In genomic region chr2:188884051-188884450, GRCh38 we compare ENCODE assay signal across 16 cellular contexts.
A peak's percentile ranks its signal among the peaks of the same experiment; 100 is the strongest.
DNase-seq lines count a peak whose midpoint lies in the region; ATAC-seq and TF ChIP-seq lines count a peak whose summit lies in the region.
"Had no signal": no experiment of that assay in that cellular context is flagged by ENCODE, and none has a peak within 500 bp of the region (broad histone marks: within the 10 kb centered on the region; RNA-seq: fewer than 3 reads in every experiment).

No MANE protein-coding gene starts in this region.

- peak overlapping the region; percentile 53 for H3K9ac ChIP-seq in adipocyte (ENCODE audit: low read length)

- TF ChIP-seq EP300 in tibial nerve (IDR thresholded peaks at IDR 0.05) = no peak

- H3K27me3 ChIP-seq in adipocyte (replicated peaks; ENCODE audit: control insufficient read depth, insufficient read depth, low read length) (no peaks in the 10 kb centered on the region), tibial nerve (no peaks in the 10 kb centered on the region), heart right ventricle (no peaks in the 10 kb centered on the region)

- intact Hi-C loops in heart right ventricle (cut with DNase I) = loop anchor here in 1 of 10 donors (5.0 kb wide), 1 partner anchor 258 kb away; no protein-coding TSS in a partner anchor

- DNase-seq in HCEC 1CT (peak; percentile 74), adipocyte (ENCODE audit: low read depth) (peak; percentile 83), fibroblast of villous mesenchyme (ENCODE audit: low read depth) (peak; percentile 93), stromal cell of bone marrow (ENCODE audit: low read depth) (peak; percentile 24), tibial nerve (ENCODE audit: low spot score in 2 of 2) (no peak), heart right ventricle (no peak)
- DNase-seq: activated CD8-positive, alpha-beta memory T cell treated with anti-CD3 and anti-CD28 coated beads, Interleukin-2, amount 10 ng/mL, durations not matched to agents 7 days and 5 days; activated naive CD4-positive, alpha-beta T cell treated with Interleukin-2 at 50 U/mL for 16 hours; caudate nucleus; CD4-positive, alpha-beta memory T cell; head of caudate nucleus; NCI-H2029; NCI-H526; posterior cingulate gyrus had no signal

- peaks cover 9% of the 10 kb centered on the region for H3K4me1 ChIP-seq in adipocyte (ENCODE audit: control insufficient read depth, insufficient read depth, low read length)
- H3K4me1 ChIP-seq in tibial nerve = no peaks in the 10 kb centered on the region
- H3K4me1 ChIP-seq in heart right ventricle = peaks cover 0 to 4% (median 0%) of the 10 kb centered on the region in 9 donors

- H3K27ac ChIP-seq in tibial nerve = no peak overlapping the region
- H3K27ac ChIP-seq in heart right ventricle = peak overlapping the region in 1 of 10 donors; percentile 27

- ATAC-seq in GM21723 (IDR thresholded peaks at IDR 0.05; ENCODE audit: unreplicated experiment) = no peak
- ATAC-seq in GM18520 (IDR thresholded peaks at IDR 0.05; ENCODE audit: unreplicated experiment) = no peak
- no peak for ATAC-seq in heart right ventricle
- ATAC-seq: activated CD8-positive, alpha-beta memory T cell treated with anti-CD3 and anti-CD28 coated beads, Interleukin-2, amount 10 ng/mL, durations not matched to agents 7 days and 5 days had no signal

- 59 to 68% methylated on average over 1 of the region's 1 CpG for WGBS in tibial nerve, 2 donors
- 66 to 88% methylated on average over 1 of the region's 1 CpG for WGBS in heart right ventricle, 2 donors

- TF ChIP-seq CTCF in fibroblast of villous mesenchyme (IDR thresholded peaks at IDR 0.05; ENCODE audit: insufficient read depth, low read depth, low read length) = no peak
- TF ChIP-seq CTCF in tibial nerve (IDR thresholded peaks at IDR 0.05) = no peak
- TF ChIP-seq CTCF in heart right ventricle (IDR thresholded peaks at IDR 0.05) = no peak

- no peaks in the 10 kb centered on the region for H3K36me3 ChIP-seq in adipocyte (ENCODE audit: control insufficient read depth, insufficient read depth, low read length, severe bottlenecking)
- H3K36me3 ChIP-seq in tibial nerve = no peaks in the 10 kb centered on the region
- no peaks in the 10 kb centered on the region for H3K36me3 ChIP-seq in heart right ventricle

- H3K4me3 ChIP-seq in adipocyte (ENCODE audit: low read length) (no peak overlapping the region), fibroblast of villous mesenchyme (ENCODE audit: low read depth, low read length) (no peak overlapping the region), tibial nerve (no peak overlapping the region), heart right ventricle (no peak overlapping the region)

- peaks cover 6% of the 10 kb centered on the region for H3K9me3 ChIP-seq in adipocyte (ENCODE audit: control insufficient read depth, low read length)
- peaks cover 0 to 6% (median 0%) of the 10 kb centered on the region in 4 donors for H3K9me3 ChIP-seq in tibial nerve
- peaks cover 0 to 18% (median 4%) of the 10 kb centered on the region in 11 donors for H3K9me3 ChIP-seq in heart right ventricle

- TF ChIP-seq POLR2A in tibial nerve (IDR thresholded peaks at IDR 0.05) = no peak

Comparison
In these comparisons a context has a peak if more than half of its experiments do, and no peak if none do; other contexts are left out.
1. DNase-seq: peak in HCEC 1CT (single experiment), adipocyte (single experiment), fibroblast of villous mesenchyme (single experiment) and stromal cell of bone marrow (single experiment); none in tibial nerve (0 of 2) and heart right ventricle (0 of 2).